In genomic region chr7:128000854-128001265, GRCh38 we compare ENCODE assay signal across 12 cellular contexts. TPM values are rescaled to one million over a fixed set of nuclear protein-coding genes. Genes with fewer than 3 reads are reported as not detected.
A peak's percentile ranks its signal among the peaks of the same experiment; 100 is the strongest.
DNase-seq lines count a peak whose midpoint lies in the region; ATAC-seq and TF ChIP-seq lines count a peak whose summit lies in the region.
"Had no signal": no experiment of that assay in that cellular context is flagged by ENCODE, and none has a peak within 500 bp of the region (broad histone marks: within the 10 kb centered on the region; RNA-seq: fewer than 3 reads in every experiment).

No MANE protein-coding gene starts in this region.

- no peaks in the 10 kb centered on the region for H3K9me2 ChIP-seq in OCI-LY7 (ENCODE audit: insufficient read depth, low read length)

- H3K4me1 Mint-ChIP-seq in activated CD8-positive, alpha-beta T cell treated with anti-CD3 and anti-CD28 coated beads, Interleukin-2, amount 10 ng/mL, durations not matched to agents 7 days and 5 days (ENCODE audit: low read depth), result peaks cover 16% of the 10 kb centered on the region

- no peak overlapping the region for H3K4me3 Mint-ChIP-seq in activated CD8-positive, alpha-beta T cell treated with anti-CD3 and anti-CD28 coated beads, Interleukin-2, amount 10 ng/mL, durations not matched to agents 7 days and 5 days
- H3K4me3 Mint-ChIP-seq: activated T-cell treated with anti-CD3 and anti-CD28 coated beads, Interleukin-2, amount 50 U/mL, for 4 hours; neural crest cell had no signal

- H3K4me1 ChIP-seq in right lobe of liver, result peaks cover 0 to 71% (median 23%) of the 10 kb centered on the region in 4 donors
- H3K4me1 ChIP-seq in OCI-LY7 (ENCODE audit: insufficient read depth, low read length, poor library complexity, severe bottlenecking), result peaks cover 41% of the 10 kb centered on the region

- no peak for TF ChIP-seq POLR2A in right lobe of liver (IDR thresholded peaks at IDR 0.05)

- ATAC-seq in GM21529 (IDR thresholded peaks at IDR 0.05; ENCODE audit: unreplicated experiment) (peak; percentile 56), HG03439 (IDR thresholded peaks at IDR 0.05; ENCODE audit: unreplicated experiment) (peak; percentile 52), right lobe of liver (peak; percentile 42 to 71 (median 61))
- no peak for ATAC-seq in activated CD8-positive, alpha-beta T cell treated with anti-CD3 and anti-CD28 coated beads, Interleukin-2, amount 10 ng/mL, durations not matched to agents 7 days and 5 days
- ATAC-seq: activated T-cell treated with anti-CD3 and anti-CD28 coated beads, Interleukin-2, amount 50 U/mL, for 4 hours had no signal

- POLR2A ChIA-PET in OCI-LY7 (lab: Charles Lee), result interaction anchor here (0.5 to 0.7 kb wide), 2 partner anchors 18 to 269 kb away, joined by 3 read pairs; no protein-coding TSS in a partner anchor
- POLR2A ChIA-PET in activated CD8-positive, alpha-beta T cell treated with anti-CD3 and anti-CD28 coated beads, Interleukin-2, amount 10 ng/mL, durations not matched to agents 7 days and 5 days (lab: Charles Lee), result no interaction called here

- CTCF ChIA-PET in OCI-LY7 (lab: Charles Lee; ENCODE audit: unreplicated experiment), result no interaction called here
- CTCF ChIA-PET in activated CD8-positive, alpha-beta T cell treated with anti-CD3 and anti-CD28 coated beads, Interleukin-2, amount 10 ng/mL, durations not matched to agents 7 days and 5 days (lab: Charles Lee), result interaction anchor here (0.7 to 1.4 kb wide), 2 partner anchors 293 to 1006 kb away, joined by 3 to 4 read pairs; no protein-coding TSS in a partner anchor

- WGBS in right lobe of liver (ENCODE audit: insufficient coverage, low coverage, low lambda C conversion rate, missing lambda C conversion rate), result 11% methylated on average over 6 of the region's 6 CpGs

- H3K4me3 ChIP-seq in right lobe of liver, result peak overlapping the region in 1 of 3 donors; percentile 39
- no peak overlapping the region for H3K4me3 ChIP-seq in OCI-LY7 (ENCODE audit: low read depth, low read length, poor library complexity, severe bottlenecking)

- no peaks in the 10 kb centered on the region for H3K9me3 ChIP-seq in right lobe of liver
- no peaks in the 10 kb centered on the region for H3K9me3 ChIP-seq in OCI-LY7 (ENCODE audit: low read length)

- in situ Hi-C loops in GM13977 (cut with MboI; ENCODE audit: low pct_unique_long_range_greater_than_20kb, low sequenced_read_pairs, unreplicated experiment), result no loop called here

- no peak overlapping the region for H3K27ac Mint-ChIP-seq in activated CD8-positive, alpha-beta T cell treated with anti-CD3 and anti-CD28 coated beads, Interleukin-2, amount 10 ng/mL, durations not matched to agents 7 days and 5 days

- no peaks in the 10 kb centered on the region for H3K79me2 ChIP-seq in OCI-LY7 (ENCODE audit: insufficient read depth, low read depth, low read length)

- H4K20me1 ChIP-seq in OCI-LY7 (ENCODE audit: insufficient read depth, low read length), result peaks cover 25% of the 10 kb centered on the region; the same call in 1 of the 2 replicates

- no peaks in the 10 kb centered on the region for H3K9me3 Mint-ChIP-seq in activated CD8-positive, alpha-beta T cell treated with anti-CD3 and anti-CD28 coated beads, Interleukin-2, amount 10 ng/mL, durations not matched to agents 7 days and 5 days (ENCODE audit: insufficient read depth)
- H3K9me3 Mint-ChIP-seq: activated T-cell treated with anti-CD3 and anti-CD28 coated beads, Interleukin-2, amount 50 U/mL, for 4 hours; neural crest cell had no signal

- no peaks in the 10 kb centered on the region for H3K27me3 ChIP-seq in right lobe of liver

- H3K27ac ChIP-seq in right lobe of liver (peak overlapping the region; percentile 36 to 81 (median 38)), OCI-LY7 (ENCODE audit: low read depth, low read length, poor library complexity, severe bottlenecking) (no peak overlapping the region)

- DNase-seq in GM13977 (ENCODE audit: low spot score) (peak; percentile 51), right lobe of liver (peak in 1 of 3 donors; percentile 69), DMS153 treated with DMSO at 0.1 percent for 48 hours (lab: John Stamatoyannopoulos, UW; ENCODE audit: unreplicated experiment) (no peak), OCI-LY7 (ENCODE audit: low spot score) (no peak), activated gamma-delta T cell treated with Interleukin-2 at 50 U/mL for 16 hours (no peak)
- DNase-seq in activated CD8-positive, alpha-beta T cell treated with anti-CD3 and anti-CD28 coated beads, Interleukin-2, amount 10 ng/mL, durations not matched to agents 7 days and 5 days, result no peak
- DNase-seq: activated T-cell treated with anti-CD3 and anti-CD28 coated beads, Interleukin-2, amount 50 U/mL, for 4 hours had no signal

- H2AFZ ChIP-seq in OCI-LY7 (ENCODE audit: low read length), result no peak overlapping the region

- no peaks in the 10 kb centered on the region for H3K36me3 ChIP-seq in right lobe of liver
- H3K36me3 ChIP-seq in OCI-LY7 (ENCODE audit: insufficient read depth, low read length), result peaks cover 21% of the 10 kb centered on the region; the same call in 1 of the 2 replicates

- TF ChIP-seq CTCF in GM13977 (IDR thresholded peaks at IDR 0.05; ENCODE audit: extremely low read depth, insufficient read depth, missing control alignments) (no peak), right lobe of liver (IDR thresholded peaks at IDR 0.05) (peak in 1 of 4 donors; percentile 26), OCI-LY7 (conservative IDR thresholded peaks at IDR 0.05; ENCODE audit: low read length) (no peak)

- no peak overlapping the region for H3K4me2 ChIP-seq in OCI-LY7 (ENCODE audit: low read length)

- H3K36me3 Mint-ChIP-seq in activated CD8-positive, alpha-beta T cell treated with anti-CD3 and anti-CD28 coated beads, Interleukin-2, amount 10 ng/mL, durations not matched to agents 7 days and 5 days (ENCODE audit: low read depth), result peaks cover 7% of the 10 kb centered on the region

- intact Hi-C loops in right lobe of liver (cut with DNase I), result no loop called here
- intact Hi-C loops in OCI-LY7 (cut with micrococcal nuclease; ENCODE audit: unreplicated experiment), result loop anchor here (10.0 kb wide), 1 partner anchor 296 kb away; no protein-coding TSS in a partner anchor

- no TSS peak for BruUV-seq in OCI-LY7 (replicated peaks; lab: Mats Ljungman, UMichigan)

- no peaks in the 10 kb centered on the region for H3K27me3 Mint-ChIP-seq in activated CD8-positive, alpha-beta T cell treated with anti-CD3 and anti-CD28 coated beads, Interleukin-2, amount 10 ng/mL, durations not matched to agents 7 days and 5 days (ENCODE audit: low read depth)

RNA-seq across cellular contexts. Expression of gene LRRC4, which starts 30.4 kb away (rescaled TPM):
- 1 to 10 TPM in 5 of 6 experiments, under 1 TPM in 1; 0.74 to 4.0 (median 2.5) TPM for total RNA-seq in right lobe of liver
- total RNA-seq in OCI-LY7 (2014; rRNA removed; shearing (Covaris generic)), result not detected in 2 replicates
- total RNA-seq in OCI-LY7 (2022), result not detected in 2 replicates
- total RNA-seq in activated CD8-positive, alpha-beta T cell treated with anti-CD3 and anti-CD28 coated beads, Interleukin-2, amount 10 ng/mL, durations not matched to agents 7 days and 5 days, result under 1 TPM; 0.24 to 0.50 TPM
- total RNA-seq: NCI-H460; T-helper 1 cell treated with Interleukin-12 subunit alpha and Interleukin-12 subunit beta and Interleukin-4 antibody, amounts not matched to agents 30 ng/mL and 1 ng/mL, for 36 hours had no signal
